In genomic region chr1:43312212-43312623, GRCh38 we compare ENCODE assay signal across 28 cellular contexts. TPM values are rescaled to one million over a fixed set of nuclear protein-coding genes. Genes with fewer than 3 reads are reported as not detected.
A peak's percentile ranks its signal among the peaks of the same experiment; 100 is the strongest.
DNase-seq lines count a peak whose midpoint lies in the region; ATAC-seq and TF ChIP-seq lines count a peak whose summit lies in the region.
"Had no signal": no experiment of that assay in that cellular context is flagged by ENCODE, and none has a peak within 500 bp of the region (broad histone marks: within the 10 kb centered on the region; RNA-seq: fewer than 3 reads in every experiment).

No MANE protein-coding gene starts in this region.

- POLR2A ChIA-PET in MCF 10A (lab: Yijun Ruan, JAX), result interaction anchor here (0.8 kb wide), 1 partner anchor 8 kb away, joined by 3 read pairs; no protein-coding TSS in a partner anchor

- H3K27ac ChIP-seq in mammary epithelial cell (ENCODE audit: insufficient read depth, low read depth, low read length), result no peak overlapping the region
- H3K27ac ChIP-seq in mesenchymal stem cell (ENCODE audit: low read length, poor library complexity, severe bottlenecking), result no peak overlapping the region
- H3K27ac ChIP-seq in aorta (ENCODE audit: low read depth in 1 of 2, low read length in 2 of 2), result no peak overlapping the region
- H3K27ac ChIP-seq in smooth muscle cell (ENCODE audit: low read depth), result no peak overlapping the region
- H3K27ac ChIP-seq: 22Rv1, KMS-11, RWPE1 had no signal

- WGBS in mammary epithelial cell (ENCODE audit: low coverage, missing lambda C conversion rate), result 57% methylated on average over 5 of the region's 19 CpGs
- 90% methylated on average over 17 of the region's 19 CpGs for WGBS in mesenchymal stem cell
- 90 to 92% methylated on average over 19 of the region's 19 CpGs for WGBS in aorta, 2 donors
- 95% methylated on average over 18 of the region's 19 CpGs for WGBS in smooth muscle cell (ENCODE audit: low lambda C conversion rate)

- H3K9me3 ChIP-seq in mammary epithelial cell (replicated peaks; ENCODE audit: insufficient read depth, low read length), result no peaks in the 10 kb centered on the region
- H3K9me3 ChIP-seq in mesenchymal stem cell (ENCODE audit: control insufficient read depth, low read length), result no peaks in the 10 kb centered on the region
- no peaks in the 10 kb centered on the region for H3K9me3 ChIP-seq in aorta (ENCODE audit: control insufficient read depth, low read length)
- no peaks in the 10 kb centered on the region for H3K9me3 ChIP-seq in smooth muscle cell (replicated peaks; ENCODE audit: low read depth)
- H3K9me3 ChIP-seq: BE2C had no signal

- intact Hi-C loops in MCF 10A (cut with micrococcal nuclease), result no loop called here
- intact Hi-C loops in mammary epithelial cell (cut with micrococcal nuclease), result no loop called here
- intact Hi-C loops in aorta (cut with DNase I), result no loop called here

- H3K4me1 ChIP-seq in mammary epithelial cell (ENCODE audit: insufficient read depth, low read length) (no peaks in the 10 kb centered on the region), mesenchymal stem cell (ENCODE audit: control insufficient read depth, insufficient read depth, low read depth, low read length) (peaks cover 7% of the 10 kb centered on the region), aorta (ENCODE audit: control insufficient read depth in 1 of 2, insufficient read depth in 2 of 2, low read length in 2 of 2) (no peaks in the 10 kb centered on the region), smooth muscle cell (ENCODE audit: low read depth) (no peaks in the 10 kb centered on the region)
- H3K4me1 ChIP-seq: BE2C had no signal

- no peaks in the 10 kb centered on the region for H3K36me3 Mint-ChIP-seq in MCF 10A (ENCODE audit: insufficient read depth, unreplicated experiment)
- H3K36me3 Mint-ChIP-seq: CD14-positive monocyte; CD8-positive, alpha-beta memory T cell; IgD-negative memory B cell had no signal

- H2BK5ac ChIP-seq in mesenchymal stem cell (ENCODE audit: low read depth, low read length, poor library complexity, severe bottlenecking), result no peak overlapping the region

- no peak overlapping the region for H2BK15ac ChIP-seq in mesenchymal stem cell (ENCODE audit: low read depth, poor library complexity, severe bottlenecking)

- in situ Hi-C loops in mammary epithelial cell (cut with MboI; ENCODE audit: low sequenced_read_pairs in 2 of 2), result no loop called here

- dilution Hi-C loops in mammary epithelial cell (cut with HindIII; ENCODE audit: low sequenced_read_pairs), result no loop called here

- H2AFZ ChIP-seq in mammary epithelial cell (ENCODE audit: low read depth, low read length) (no peak overlapping the region), mesenchymal stem cell (ENCODE audit: low read depth, low read length) (no peak overlapping the region), smooth muscle cell (ENCODE audit: low read depth) (no peak overlapping the region)

- no peaks in the 10 kb centered on the region for H3K4me1 Mint-ChIP-seq in MCF 10A (ENCODE audit: insufficient read depth, unreplicated experiment)
- H3K4me1 Mint-ChIP-seq: CD8-positive, alpha-beta memory T cell; IgD-negative memory B cell had no signal

- H3K14ac ChIP-seq in mesenchymal stem cell (ENCODE audit: low read length in 2 of 2), result no peak overlapping the region

- H3K79me1 ChIP-seq in mesenchymal stem cell (replicated peaks; ENCODE audit: low read length, poor library complexity, severe bottlenecking), result no peaks in the 10 kb centered on the region

- H2AK5ac ChIP-seq in mesenchymal stem cell (ENCODE audit: low read length, severe bottlenecking), result no peak overlapping the region

- no peak overlapping the region for H2BK120ac ChIP-seq in mesenchymal stem cell (ENCODE audit: low read depth, low read length)

- H3K4me2 ChIP-seq in mammary epithelial cell (ENCODE audit: insufficient read depth, low read depth, low read length), result no peak overlapping the region
- H3K4me2 ChIP-seq in mesenchymal stem cell (ENCODE audit: low read length, poor library complexity, severe bottlenecking), result no peak overlapping the region
- no peak overlapping the region for H3K4me2 ChIP-seq in smooth muscle cell
- H3K4me2 ChIP-seq: KMS-11 had no signal

- H4K91ac ChIP-seq in mesenchymal stem cell (ENCODE audit: low read length), result peak overlapping the region; percentile 22

- TF ChIP-seq CTCF in MCF 10A (IDR thresholded peaks at IDR 0.05; ENCODE audit: unreplicated experiment) (no peak), mammary epithelial cell (conservative IDR thresholded peaks at IDR 0.05 in 1 of 2, IDR thresholded peaks at IDR 0.05 in 1 of 2; ENCODE audit: extremely low read depth in 1 of 2, insufficient read depth in 1 of 2, low read depth in 1 of 2, low read length in 2 of 2) (no peak), smooth muscle cell (IDR thresholded peaks at IDR 0.05; ENCODE audit: borderline replicate concordance, insufficient read depth, poor library complexity, severe bottlenecking) (no peak)

- no peak overlapping the region for H3K18ac ChIP-seq in mesenchymal stem cell (ENCODE audit: low read depth in 1 of 2, low read length in 2 of 2)

- H4K20me1 ChIP-seq in mammary epithelial cell (ENCODE audit: insufficient read depth, low read length) (no peaks in the 10 kb centered on the region), smooth muscle cell (ENCODE audit: low read depth) (no peaks in the 10 kb centered on the region)

- H3K79me2 ChIP-seq in mammary epithelial cell (ENCODE audit: insufficient read depth, low read length) (no peaks in the 10 kb centered on the region), smooth muscle cell (ENCODE audit: low read depth) (no peaks in the 10 kb centered on the region)

- ATAC-seq in left lobe of liver (peak; percentile 61), aorta (ENCODE audit: low FRiP score) (peak; percentile 6)
- ATAC-seq: HCT116, Panc1 had no signal

- BruUV-seq in MCF 10A (replicated peaks; lab: Mats Ljungman, UMichigan), result no TSS peak
- BruUV-seq in mammary epithelial cell (replicated peaks; lab: Mats Ljungman, UMichigan), result no TSS peak

- H2BK12ac ChIP-seq in mesenchymal stem cell (ENCODE audit: low read length in 2 of 2), result no peak overlapping the region

- no peaks in the 10 kb centered on the region for H3F3A ChIP-seq in smooth muscle cell (ENCODE audit: low read depth)

- H3K27ac Mint-ChIP-seq in MCF 10A (ENCODE audit: low read depth, unreplicated experiment), result peak overlapping the region; percentile 28
- H3K27ac Mint-ChIP-seq: CD14-positive monocyte, IgD-negative memory B cell had no signal

- CTCF ChIA-PET in MCF 10A (lab: Yijun Ruan, JAX) (interaction anchor here (1.1 kb wide), 1 partner anchor 27 kb away, joined by 3 read pairs; the partner anchor contains the start of gene C1orf210), mammary epithelial cell (lab: Charles Lee; ENCODE audit: low non-redundant PET) (no interaction called here)

- no peak overlapping the region for H3K9ac ChIP-seq in mammary epithelial cell (ENCODE audit: insufficient read depth, low read length)
- H3K9ac ChIP-seq in mesenchymal stem cell (ENCODE audit: low read length), result no peak overlapping the region
- no peak overlapping the region for H3K9ac ChIP-seq in smooth muscle cell (ENCODE audit: low read depth)
- H3K9ac ChIP-seq: KMS-11 had no signal

- DNase-seq in MCF 10A (ENCODE audit: unreplicated experiment) (no peak), mammary epithelial cell (no peak), left lobe of liver (ENCODE audit: low spot score) (peak; percentile 62), mesenchymal stem cell (no peak), aorta (peak in 1 of 2 donors; percentile 66), smooth muscle cell (lab: John Stamatoyannopoulos, UW; ENCODE audit: unreplicated experiment) (no peak), dedifferentiated amniotic fluid mesenchymal stem cell (ENCODE audit: extremely low spot score) (no peak), globus pallidus (ENCODE audit: low spot score) (no peak)
- DNase-seq: BE2C; Calu3; CD8-positive, alpha-beta memory T cell; DND-41; NCI-H1048; NCI-H1417 treated with DMSO at 0.1 percent for 48 hours; NCI-H1694 treated with DMSO at 0.1 percent for 48 hours; NCI-H2081; NCI-H2227 treated with DMSO at 0.1 percent for 48 hours; NCI-H526 treated with DMSO at 0.1 percent for 48 hours; SHP77 treated with DMSO at 0.1 percent for 48 hours had no signal

- H4K8ac ChIP-seq in mesenchymal stem cell (ENCODE audit: low read length), result no peak overlapping the region

- no peaks in the 10 kb centered on the region for H3K9me3 Mint-ChIP-seq in MCF 10A (ENCODE audit: unreplicated experiment)
- H3K9me3 Mint-ChIP-seq: CD14-positive monocyte; CD8-positive, alpha-beta memory T cell; IgD-negative memory B cell had no signal

- H3K4me3 Mint-ChIP-seq in MCF 10A (ENCODE audit: unreplicated experiment), result no peak overlapping the region
- H3K4me3 Mint-ChIP-seq: CD14-positive monocyte; CD8-positive, alpha-beta memory T cell; IgD-negative memory B cell had no signal

- no peaks in the 10 kb centered on the region for H3K27me3 Mint-ChIP-seq in MCF 10A (ENCODE audit: insufficient read depth, unreplicated experiment)

- H3K27me3 ChIP-seq in mammary epithelial cell (ENCODE audit: insufficient read depth, low read length) (no peaks in the 10 kb centered on the region), mesenchymal stem cell (ENCODE audit: control insufficient read depth in 1 of 2, insufficient read depth in 1 of 2, low read length in 2 of 2) (peaks cover 0 to 9% of the 10 kb centered on the region in 2 experiments), aorta (ENCODE audit: control insufficient read depth in 1 of 2, insufficient read depth in 2 of 2, low read length in 1 of 2) (no peaks in the 10 kb centered on the region), smooth muscle cell (ENCODE audit: low read depth) (no peaks in the 10 kb centered on the region)
- H3K27me3 ChIP-seq: BE2C had no signal

- no peaks in the 10 kb centered on the region for H3K36me3 ChIP-seq in mammary epithelial cell (ENCODE audit: insufficient read depth, low read length)
- H3K36me3 ChIP-seq in mesenchymal stem cell (ENCODE audit: control insufficient read depth in 1 of 2, insufficient read depth in 2 of 2, low read depth in 1 of 2, low read length in 2 of 2), result no peaks in the 10 kb centered on the region
- no peaks in the 10 kb centered on the region for H3K36me3 ChIP-seq in aorta (ENCODE audit: control insufficient read depth in 1 of 2, insufficient read depth in 2 of 2, low read length in 1 of 2)
- no peaks in the 10 kb centered on the region for H3K36me3 ChIP-seq in smooth muscle cell (ENCODE audit: low read depth)
- H3K36me3 ChIP-seq: BE2C had no signal

- H3K4me3 ChIP-seq in mammary epithelial cell (replicated peaks in 1 of 3; ENCODE audit: insufficient read depth in 1 of 3, low read depth in 2 of 3, low read length in 3 of 3) (no peak overlapping the region), mesenchymal stem cell (ENCODE audit: insufficient read depth in 1 of 2, low read depth in 1 of 2, low read length in 2 of 2) (no peak overlapping the region), aorta (ENCODE audit: low read length in 2 of 2) (no peak overlapping the region), smooth muscle cell (no peak overlapping the region)

- H3K23ac ChIP-seq in mesenchymal stem cell (ENCODE audit: low read length in 2 of 2), result no peak overlapping the region

- H3K4ac ChIP-seq in mesenchymal stem cell (ENCODE audit: low read depth in 1 of 2, low read length in 2 of 2), result no peak overlapping the region

RNA-seq across cellular contexts. Expression of gene TIE1, which starts 11.4 kb away (rescaled TPM):
- total RNA-seq in MCF 10A (2022) (not detected in 2 replicates), mammary epithelial cell (not detected), left lobe of liver (8.5 TPM), aorta (10 to 100 TPM; 41.0 to 65.3 TPM), smooth muscle cell (0.18 and 1.1 TPM in 2 replicates)
- polyA plus RNA-seq in mammary epithelial cell (not detected), aorta (1 to 10 TPM; 4.0 to 4.1 TPM), smooth muscle cell (0.73 and 0.91 TPM in 2 replicates)
- not detected for polyA minus RNA-seq in mammary epithelial cell
- polyA plus RNA-seq in mesenchymal stem cell (2013, experiment 1 of 2), result 0.06 TPM
- 0.15 TPM for polyA plus RNA-seq in mesenchymal stem cell (2013, experiment 2 of 2)
- total RNA-seq: Calu3, NCI-H460 had no signal
- polyA plus RNA-seq: CD14-positive monocyte; CD8-positive, alpha-beta memory T cell; IgD-negative memory B cell had no signal

RNA-seq across cellular contexts. Expression of gene MPL, which starts 25.4 kb away (rescaled TPM):
- total RNA-seq in MCF 10A (2022), result not detected in 2 replicates
- total RNA-seq in mammary epithelial cell, result under 1 TPM; 0.17 to 0.49 TPM
- 0.07 TPM for polyA plus RNA-seq in mammary epithelial cell
- not detected for polyA minus RNA-seq in mammary epithelial cell
- total RNA-seq in left lobe of liver, result 0.15 TPM
- 0.07 TPM for polyA plus RNA-seq in mesenchymal stem cell (2013, experiment 1 of 2)
- not detected for polyA plus RNA-seq in mesenchymal stem cell (2013, experiment 2 of 2)
- total RNA-seq in aorta, result under 1 TPM; 0.18 to 0.52 TPM
- polyA plus RNA-seq in aorta, result under 1 TPM in 1 of 2 donors, not detected in 1; 0.20 TPM
- total RNA-seq in smooth muscle cell, result not detected in 2 replicates
- polyA plus RNA-seq in smooth muscle cell, result not detected in 2 replicates
- total RNA-seq: CD8-positive, alpha-beta memory T cell; H1; NCI-H460 had no signal
- polyA plus RNA-seq: CD14-positive monocyte; CD8-positive, alpha-beta memory T cell; IgD-negative memory B cell had no signal

RNA-seq across cellular contexts. Expression of gene C1orf210, which starts 26.8 kb away (rescaled TPM):
- total RNA-seq in MCF 10A (2022), result 0.91 and 1.6 TPM in 2 replicates
- 1 to 10 TPM; 7.0 to 7.2 TPM for total RNA-seq in mammary epithelial cell
- 7.6 TPM for polyA plus RNA-seq in mammary epithelial cell
- 0.93 TPM for polyA minus RNA-seq in mammary epithelial cell
- total RNA-seq in left lobe of liver, result 2.6 TPM
- not detected for polyA plus RNA-seq in mesenchymal stem cell (2013, experiment 1 of 2)
- not detected for polyA plus RNA-seq in mesenchymal stem cell (2013, experiment 2 of 2)
- total RNA-seq in aorta, result not detected
- polyA plus RNA-seq in aorta, result 1 to 10 TPM in 1 of 2 donors, not detected in 1; 2.3 TPM
- 0.81 and 1.2 TPM in 2 replicates for total RNA-seq in smooth muscle cell
- polyA plus RNA-seq in smooth muscle cell, result 0.72 and 4.1 TPM in 2 replicates
- total RNA-seq: CD8-positive, alpha-beta memory T cell had no signal
- polyA plus RNA-seq: CD14-positive monocyte; CD8-positive, alpha-beta memory T cell; IgD-negative memory B cell had no signal

RNA-seq across cellular contexts. Expression of gene TMEM125, which starts 42.4 kb away (rescaled TPM):
- total RNA-seq in MCF 10A (2022) (3.1 and 3.8 TPM in 2 replicates), mammary epithelial cell (1 to 10 TPM in 1 of 2 donors, under 1 TPM in 1; 0.67 to 5.1 TPM), left lobe of liver (0.45 TPM), aorta (not detected), smooth muscle cell (2.8 and 4.2 TPM in 2 replicates)
- polyA plus RNA-seq in mammary epithelial cell (2.2 TPM), aorta (1 to 10 TPM in 1 of 2 donors, not detected in 1; 6.1 TPM), smooth muscle cell (1.4 and 3.3 TPM in 2 replicates)
- polyA minus RNA-seq in mammary epithelial cell, result 3.3 TPM
- polyA plus RNA-seq in mesenchymal stem cell (2013, experiment 1 of 2), result 0.03 TPM
- polyA plus RNA-seq in mesenchymal stem cell (2013, experiment 2 of 2), result 0.04 TPM
- total RNA-seq: CD8-positive, alpha-beta memory T cell; NCI-H460 had no signal
- polyA plus RNA-seq: CD14-positive monocyte; CD8-positive, alpha-beta memory T cell; IgD-negative memory B cell had no signal

RNA-seq across cellular contexts. Expression of gene CDC20, which starts 46.6 kb away (rescaled TPM):
- 123 and 204 TPM in 2 replicates for total RNA-seq in MCF 10A (2022)
- total RNA-seq in mammary epithelial cell, result 100 to 1,000 TPM in 1 of 2 donors, 1 to 10 TPM in 1; 1.7 to 121 TPM
- polyA plus RNA-seq in mammary epithelial cell, result 215 TPM
- 326 TPM for polyA minus RNA-seq in mammary epithelial cell
- 0.78 TPM for total RNA-seq in left lobe of liver
- 10.3 TPM for polyA plus RNA-seq in mesenchymal stem cell (2013, experiment 1 of 2)
- polyA plus RNA-seq in mesenchymal stem cell (2013, experiment 2 of 2), result 9.8 TPM
- total RNA-seq in aorta, result 1 to 10 TPM in 1 of 2 donors, under 1 TPM in 1; 0.68 to 1.1 TPM
- polyA plus RNA-seq in aorta, result 1 to 10 TPM in 1 of 2 donors, under 1 TPM in 1; 0.36 to 1.0 TPM
- 7.8 and 17.4 TPM in 2 replicates for total RNA-seq in smooth muscle cell
- polyA plus RNA-seq in smooth muscle cell, result 17.2 and 18.7 TPM in 2 replicates
